ENCODE assay signal across 8 cellular contexts in genomic region chr1:11211461-11211860, GRCh38. TPM values are rescaled to one million over a fixed set of nuclear protein-coding genes. Genes with fewer than 3 reads are reported as not detected.
"Had no signal": no experiment of that assay in that cellular context is flagged by ENCODE, and none has a peak within 500 bp of the region (broad histone marks: within the 10 kb centered on the region; RNA-seq: fewer than 3 reads in every experiment).

No MANE protein-coding gene starts in this region.

- H3K4me3 ChIP-seq: GM23338, K562 had no signal

- DNase-seq: H9, HCEC 1CT, IMR-90 had no signal

- H3K27ac ChIP-seq: HL-60 had no signal

- H3K4me1 Mint-ChIP-seq: GM23338, H9 had no signal

- H3K4me3 Mint-ChIP-seq: GM23338, H9 had no signal

- H3K9me3 Mint-ChIP-seq: GM23338, H9 had no signal

- H3K27ac Mint-ChIP-seq: GM23338, H9 had no signal

- ATAC-seq: GM23338, K562 had no signal

RNA-seq across cellular contexts. Expression of gene ANGPTL7, which starts 22.3 kb away (rescaled TPM):
- total RNA-seq: GM23338, H1, H9, HT1080, K562 had no signal
- polyA plus RNA-seq: H1, IMR-90, K562 had no signal
